ENCODE assay signal across 11 cellular contexts in the genomic region with DNA sequence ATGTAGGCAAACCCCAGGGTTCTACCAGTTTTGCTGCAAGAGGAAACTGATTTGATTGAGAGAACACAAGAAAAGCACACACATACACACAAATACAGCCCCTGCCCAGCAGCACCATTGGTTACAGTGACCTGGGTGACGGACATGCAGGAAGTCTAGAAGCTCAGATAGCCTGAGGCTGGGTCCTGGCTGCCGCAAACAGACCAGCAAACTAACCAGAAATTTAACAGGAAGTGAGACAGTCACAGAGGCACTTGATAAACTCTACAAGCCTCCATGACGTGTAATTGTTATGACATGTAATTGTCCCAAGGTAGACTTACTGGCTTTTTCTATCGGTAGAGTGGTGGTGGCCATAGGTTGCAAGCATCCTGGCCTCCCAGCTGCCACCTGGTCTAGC. TPM values are rescaled to one million over a fixed set of nuclear protein-coding genes. Genes with fewer than 3 reads are reported as not detected.
DNase-seq lines count a peak whose midpoint lies in the region; ATAC-seq, FAIRE-seq and TF ChIP-seq lines count a peak whose summit lies in the region.
"Had no signal": no experiment of that assay in that cellular context is flagged by ENCODE, and none has a peak within 500 bp of the region (broad histone marks: within the 10 kb centered on the region; RNA-seq: fewer than 3 reads in every experiment).

No MANE protein-coding gene starts in this region.

- H3K27me3 Mint-ChIP-seq in naive thymus-derived CD8-positive, alpha-beta T cell = peaks cover 0 to 5% (median 0%) of the 10 kb centered on the region in 5 donors
- peaks cover 2% of the 10 kb centered on the region; the same call in 1 of the 2 replicates for H3K27me3 Mint-ChIP-seq in WTC11 (ENCODE audit: low read depth)

- H3K4me3 ChIP-seq in astrocyte of the spinal cord (ENCODE audit: low read depth, low read length) = no peak overlapping the region

- FAIRE-seq in GM12892 (lab: Jason Lieb, UNC) = peak; percentile 38

- POLR2A ChIA-PET in naive thymus-derived CD8-positive, alpha-beta T cell (lab: Charles Lee) = no interaction called here
- POLR2A ChIA-PET in WTC11 (lab: Charles Lee) = no interaction called here

- TF ChIP-seq POLR2A in GM12892 (IDR thresholded peaks at IDR 0.05; ENCODE audit: low read depth, low read length) = no peak

- DNase-seq in GM12892 (ENCODE audit: insufficient read length) (no peak), NOMO-1 treated with DMSO at 0.1 percent for 48 hours (lab: John Stamatoyannopoulos, UW; ENCODE audit: unreplicated experiment) (peak; percentile 62), astrocyte of the spinal cord (ENCODE audit: low read depth, low spot score) (peak; percentile 5), iPS-NIHi7 (ENCODE audit: extremely low spot score) (no peak), WTC11 (ENCODE audit: low spot score) (no peak), inferior parietal cortex (ENCODE audit: extremely low spot score) (no peak)
- peak in 3 of 10 donors; percentile 10 to 15 (median 13) for DNase-seq in naive thymus-derived CD8-positive, alpha-beta T cell
- DNase-seq: activated CD4-positive, alpha-beta T cell treated with anti-CD3 and anti-CD28 coated beads for 1 hour; aorta; nephron progenitor cell had no signal

- H3K4me1 Mint-ChIP-seq in naive thymus-derived CD8-positive, alpha-beta T cell = peaks cover 0 to 6% (median 5%) of the 10 kb centered on the region in 4 donors
- peaks cover 3% of the 10 kb centered on the region for H3K4me1 Mint-ChIP-seq in WTC11
- H3K4me1 Mint-ChIP-seq: nephron progenitor cell had no signal

- TF ChIP-seq CTCF in astrocyte of the spinal cord (IDR thresholded peaks at IDR 0.05; ENCODE audit: low read depth, low read length) (no peak), WTC11 (IDR thresholded peaks at IDR 0.05) (no peak)

- CTCF ChIA-PET in WTC11 (lab: Charles Lee) = interaction anchor here (1.4 kb wide), 1 partner anchor 55 kb away, joined by 6 read pairs; no protein-coding TSS in a partner anchor

- H3K36me3 Mint-ChIP-seq in naive thymus-derived CD8-positive, alpha-beta T cell = peaks cover 0 to 20% (median 8%) of the 10 kb centered on the region in 3 donors
- H3K36me3 Mint-ChIP-seq in WTC11 = peaks cover 28% of the 10 kb centered on the region

- ATAC-seq in naive thymus-derived CD8-positive, alpha-beta T cell = peak in 1 of 2 donors; percentile 53
- ATAC-seq in GM21529 (IDR thresholded peaks at IDR 0.05; ENCODE audit: unreplicated experiment) = no peak
- ATAC-seq in WTC11 = no peak

- peak overlapping the region in 4 of 10 donors; percentile 72 to 85 (median 79) for H3K27ac Mint-ChIP-seq in naive thymus-derived CD8-positive, alpha-beta T cell
- H3K27ac Mint-ChIP-seq in WTC11 = no peak overlapping the region
- H3K27ac Mint-ChIP-seq: nephron progenitor cell had no signal

- in situ Hi-C loops in astrocyte of the spinal cord (cut with HindIII; ENCODE audit: low sequenced_read_pairs) = no loop called here

- H3K9me3 Mint-ChIP-seq in naive thymus-derived CD8-positive, alpha-beta T cell = peaks cover 0 to 22% (median 9%) of the 10 kb centered on the region in 9 donors
- H3K9me3 Mint-ChIP-seq in WTC11 = peaks cover 29% of the 10 kb centered on the region

- H3K4me3 Mint-ChIP-seq in naive thymus-derived CD8-positive, alpha-beta T cell = peak overlapping the region; percentile 6 to 80 (median 46)
- no peak overlapping the region for H3K4me3 Mint-ChIP-seq in WTC11
- H3K4me3 Mint-ChIP-seq: nephron progenitor cell had no signal

TF ChIP-seq in WTC11, 78 proteins besides CTCF, POLR2A, EP300 and RAD21:
- TF ChIP-seq, protein P1, sequence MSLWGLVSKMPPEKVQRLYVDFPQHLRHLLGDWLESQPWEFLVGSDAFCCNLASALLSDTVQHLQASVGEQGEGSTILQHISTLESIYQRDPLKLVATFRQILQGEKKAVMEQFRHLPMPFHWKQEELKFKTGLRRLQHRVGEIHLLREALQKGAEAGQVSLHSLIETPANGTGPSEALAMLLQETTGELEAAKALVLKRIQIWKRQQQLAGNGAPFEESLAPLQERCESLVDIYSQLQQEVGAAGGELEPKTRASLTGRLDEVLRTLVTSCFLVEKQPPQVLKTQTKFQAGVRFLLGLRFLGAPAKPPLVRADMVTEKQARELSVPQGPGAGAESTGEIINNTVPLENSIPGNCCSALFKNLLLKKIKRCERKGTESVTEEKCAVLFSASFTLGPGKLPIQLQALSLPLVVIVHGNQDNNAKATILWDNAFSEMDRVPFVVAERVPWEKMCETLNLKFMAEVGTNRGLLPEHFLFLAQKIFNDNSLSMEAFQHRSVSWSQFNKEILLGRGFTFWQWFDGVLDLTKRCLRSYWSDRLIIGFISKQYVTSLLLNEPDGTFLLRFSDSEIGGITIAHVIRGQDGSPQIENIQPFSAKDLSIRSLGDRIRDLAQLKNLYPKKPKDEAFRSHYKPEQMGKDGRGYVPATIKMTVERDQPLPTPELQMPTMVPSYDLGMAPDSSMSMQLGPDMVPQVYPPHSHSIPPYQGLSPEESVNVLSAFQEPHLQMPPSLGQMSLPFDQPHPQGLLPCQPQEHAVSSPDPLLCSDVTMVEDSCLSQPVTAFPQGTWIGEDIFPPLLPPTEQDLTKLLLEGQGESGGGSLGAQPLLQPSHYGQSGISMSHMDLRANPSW (CRISPR knock-in tag; conservative IDR thresholded peaks at IDR 0.05; ENCODE audit: low read depth) = no peak
- TF ChIP-seq, protein P2, sequence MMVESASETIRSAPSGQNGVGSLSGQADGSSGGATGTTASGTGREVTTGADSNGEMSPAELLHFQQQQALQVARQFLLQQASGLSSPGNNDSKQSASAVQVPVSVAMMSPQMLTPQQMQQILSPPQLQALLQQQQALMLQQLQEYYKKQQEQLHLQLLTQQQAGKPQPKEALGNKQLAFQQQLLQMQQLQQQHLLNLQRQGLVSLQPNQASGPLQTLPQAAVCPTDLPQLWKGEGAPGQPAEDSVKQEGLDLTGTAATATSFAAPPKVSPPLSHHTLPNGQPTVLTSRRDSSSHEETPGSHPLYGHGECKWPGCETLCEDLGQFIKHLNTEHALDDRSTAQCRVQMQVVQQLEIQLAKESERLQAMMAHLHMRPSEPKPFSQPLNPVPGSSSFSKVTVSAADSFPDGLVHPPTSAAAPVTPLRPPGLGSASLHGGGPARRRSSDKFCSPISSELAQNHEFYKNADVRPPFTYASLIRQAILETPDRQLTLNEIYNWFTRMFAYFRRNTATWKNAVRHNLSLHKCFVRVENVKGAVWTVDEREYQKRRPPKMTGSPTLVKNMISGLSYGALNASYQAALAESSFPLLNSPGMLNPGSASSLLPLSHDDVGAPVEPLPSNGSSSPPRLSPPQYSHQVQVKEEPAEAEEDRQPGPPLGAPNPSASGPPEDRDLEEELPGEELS (CRISPR knock-in tag; IDR thresholded peaks at IDR 0.05) = no peak
- TF ChIP-seq, protein P3, sequence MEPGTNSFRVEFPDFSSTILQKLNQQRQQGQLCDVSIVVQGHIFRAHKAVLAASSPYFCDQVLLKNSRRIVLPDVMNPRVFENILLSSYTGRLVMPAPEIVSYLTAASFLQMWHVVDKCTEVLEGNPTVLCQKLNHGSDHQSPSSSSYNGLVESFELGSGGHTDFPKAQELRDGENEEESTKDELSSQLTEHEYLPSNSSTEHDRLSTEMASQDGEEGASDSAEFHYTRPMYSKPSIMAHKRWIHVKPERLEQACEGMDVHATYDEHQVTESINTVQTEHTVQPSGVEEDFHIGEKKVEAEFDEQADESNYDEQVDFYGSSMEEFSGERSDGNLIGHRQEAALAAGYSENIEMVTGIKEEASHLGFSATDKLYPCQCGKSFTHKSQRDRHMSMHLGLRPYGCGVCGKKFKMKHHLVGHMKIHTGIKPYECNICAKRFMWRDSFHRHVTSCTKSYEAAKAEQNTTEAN (CRISPR knock-in tag; IDR thresholded peaks at IDR 0.05) = no peak
- TF ChIP-seq GRHL2 (CRISPR knock-in tag; IDR thresholded peaks at IDR 0.05; ENCODE audit: insufficient replicate concordance, severe bottlenecking) = no peak

RNA-seq across cellular contexts. Expression of a gene that starts 58.9 kb away (rescaled TPM):
- polyA plus RNA-seq in GM12892 (2012; ENCODE audit: missing spikeins) = 0.13 TPM
- total RNA-seq in naive thymus-derived CD8-positive, alpha-beta T cell = under 1 TPM; 0.62 to 0.71 TPM
- polyA plus RNA-seq in naive thymus-derived CD8-positive, alpha-beta T cell = under 1 TPM; 0.63 to 0.75 (median 0.66) TPM
- total RNA-seq in WTC11 (2021) = 17.5 to 29.6 TPM (median 17.7 TPM) in 3 replicates

Comparison
In these comparisons a context has a peak if more than half of its experiments do, and no peak if none do; other contexts are left out.
1. DNase-seq: peak in NOMO-1 treated with DMSO at 0.1 percent for 48 hours (single experiment) and astrocyte of the spinal cord (single experiment); none in GM12892 (single experiment), iPS-NIHi7 (single experiment), WTC11 (single experiment) and inferior parietal cortex (single experiment).
2. RNA of a gene that starts 58.9 kb away (total RNA-seq): 17.5 to 29.6 TPM in WTC11; 0.62 to 0.71 TPM in naive thymus-derived CD8-positive, alpha-beta T cell; every median in the first group is over 10 times any median in the second.